In the genomic region with DNA sequence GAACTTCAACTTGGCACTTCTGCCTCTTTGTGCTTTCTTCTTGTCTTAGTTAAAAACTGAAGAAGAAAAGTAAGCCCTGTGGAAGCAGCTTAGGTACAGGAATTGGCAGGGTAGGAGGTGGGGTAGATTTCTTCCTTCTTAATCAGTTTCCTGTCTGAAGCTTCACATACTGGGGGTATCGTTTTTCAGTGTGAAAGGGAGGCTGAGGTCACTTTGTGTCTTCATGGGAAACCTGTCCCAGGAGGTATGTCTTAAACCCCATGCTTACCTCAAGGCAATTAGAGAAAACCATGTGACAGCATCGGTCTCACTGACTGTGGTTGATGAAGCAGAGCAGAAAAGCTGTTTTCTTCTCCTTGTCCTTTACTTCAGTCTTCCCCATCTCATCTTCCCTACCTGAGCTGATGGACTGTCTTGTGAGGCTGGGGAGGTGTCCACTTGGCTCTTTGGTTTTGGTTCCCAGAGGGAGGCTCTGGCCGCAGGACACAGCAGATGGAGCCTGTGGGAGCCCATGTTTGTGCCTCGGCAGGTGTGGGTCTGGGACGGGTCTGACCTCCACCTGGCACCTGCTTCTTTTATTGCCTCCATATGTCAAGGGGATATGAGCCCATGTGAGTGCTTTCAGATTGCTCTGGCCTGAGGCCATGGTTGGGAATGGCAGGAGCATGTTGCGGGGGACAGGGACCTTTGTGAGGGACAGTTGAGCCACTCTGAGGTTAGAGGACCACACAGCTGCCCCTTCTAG, we compare ENCODE assay signal across 18 cellular contexts. TPM values are rescaled to one million over a fixed set of nuclear protein-coding genes. Genes with fewer than 3 reads are reported as not detected.
A peak's percentile ranks its signal among the peaks of the same experiment; 100 is the strongest.
DNase-seq lines count a peak whose midpoint lies in the region; ATAC-seq, FAIRE-seq and TF ChIP-seq lines count a peak whose summit lies in the region.
"Had no signal": no experiment of that assay in that cellular context is flagged by ENCODE, and none has a peak within 500 bp of the region (broad histone marks: within the 10 kb centered on the region; RNA-seq: fewer than 3 reads in every experiment).

No MANE protein-coding gene starts in this region.

- H3K27me3 ChIP-seq in WERI-Rb-1 (ENCODE audit: insufficient read depth, low read depth, severe bottlenecking) (no peaks in the 10 kb centered on the region), osteoblast (ENCODE audit: insufficient read depth, low read length) (peaks cover 5% of the 10 kb centered on the region)

- no peaks in the 10 kb centered on the region for H3K4me1 ChIP-seq in osteoblast (ENCODE audit: insufficient read depth, low read length)
- H3K4me1 ChIP-seq: prostate gland had no signal

- H3K4me3 ChIP-seq in WERI-Rb-1 (ENCODE audit: low read depth, low read length) = no peak overlapping the region; the same call in 1 of the 2 replicates
- no peak overlapping the region for H3K4me3 ChIP-seq in osteoblast (ENCODE audit: insufficient read depth, low read length)
- H3K4me3 ChIP-seq: hepatocyte, prostate gland, smooth muscle cell had no signal

- no peak overlapping the region for H2AFZ ChIP-seq in osteoblast (ENCODE audit: low read length)
- H2AFZ ChIP-seq: hepatocyte had no signal

- H3K4me2 ChIP-seq in osteoblast (ENCODE audit: insufficient read depth, low read length) = no peak overlapping the region
- H3K4me2 ChIP-seq: hepatocyte, smooth muscle cell had no signal

- H3K9me3 ChIP-seq in WERI-Rb-1 (ENCODE audit: severe bottlenecking) = no peaks in the 10 kb centered on the region
- H3K9me3 ChIP-seq in osteoblast (ENCODE audit: low read depth, low read length) = no peaks in the 10 kb centered on the region
- H3K9me3 ChIP-seq: prostate gland had no signal

- H4K20me1 ChIP-seq in osteoblast (ENCODE audit: insufficient read depth, low read length) = no peaks in the 10 kb centered on the region

- no peak for FAIRE-seq in HTR-8/SVneo (lab: Jason Lieb, UNC)
- FAIRE-seq: colon had no signal

- ATAC-seq in stimulated activated naive CD8-positive, alpha-beta T cell treated with anti-CD3 and anti-CD28 coated beads, Interleukin-15, Interleukin-2, amounts not matched to agents 100 U/mL and 50 U/mL, for 24 hours = no peak
- ATAC-seq: Right ventricle myocardium inferior had no signal

- H3K36me3 ChIP-seq in WERI-Rb-1 (no peaks in the 10 kb centered on the region), osteoblast (ENCODE audit: insufficient read depth, low read length) (no peaks in the 10 kb centered on the region)
- H3K36me3 ChIP-seq: prostate gland had no signal

- no peaks in the 10 kb centered on the region for H3K79me2 ChIP-seq in osteoblast (ENCODE audit: insufficient read depth, low read length)
- H3K79me2 ChIP-seq: hepatocyte had no signal

- DNase-seq in H4 (ENCODE audit: low spot score) (peak; percentile 40), NCI-H146 (lab: John Stamatoyannopoulos, UW) (peak; percentile 80), WERI-Rb-1 (peak; percentile 51), left kidney (ENCODE audit: low read depth, low spot score) (peak; percentile 68), osteoblast (ENCODE audit: insufficient read length, low spot score, missing footprints) (no peak), HTR-8/SVneo (ENCODE audit: insufficient read length, low spot score) (no peak)
- no peak for DNase-seq in stimulated activated naive CD8-positive, alpha-beta T cell treated with anti-CD3 and anti-CD28 coated beads, Interleukin-15, Interleukin-2, amounts not matched to agents 100 U/mL and 50 U/mL, for 24 hours
- DNase-seq: activated CD4-positive, alpha-beta T cell treated with anti-CD3 and anti-CD28 coated beads, Interleukin-2, amount 10 ng/mL, durations not matched to agents 7 days and 5 days; activated gamma-delta T cell treated with Interleukin-2 at 50 U/mL for 16 hours; COR-L47; kidney glomerular epithelial cell; NCI-H187 treated with DMSO at 0.1 percent for 48 hours; stimulated activated CD8-positive, alpha-beta memory T cell treated with anti-CD3 and anti-CD28 coated beads, Interleukin-4, amount 100 ng/mL, for 48 hours had no signal

- no peak for TF ChIP-seq CTCF in WERI-Rb-1 (IDR thresholded peaks at IDR 0.05; ENCODE audit: low read depth, low read length)
- TF ChIP-seq CTCF in osteoblast (IDR thresholded peaks at IDR 0.05; ENCODE audit: extremely low read depth, low read depth, low read length) = no peak

- peak overlapping the region; percentile 73 for H3K27ac ChIP-seq in WERI-Rb-1
- no peak overlapping the region for H3K27ac ChIP-seq in osteoblast (ENCODE audit: low read depth, low read length)
- H3K27ac ChIP-seq: hepatocyte had no signal

RNA-seq across cellular contexts. Expression of a gene that starts 47.0 kb away (rescaled TPM):
- 0.02 TPM in 1 of 2 replicates, not detected in the other for total RNA-seq in H4 (2014; rRNA removed; shearing (Covaris generic))
- total RNA-seq in osteoblast = under 0.01 and 0.29 TPM in 2 replicates
- total RNA-seq: activated CD4-positive, alpha-beta T cell treated with anti-CD3 and anti-CD28 coated beads, Interleukin-2, amount 10 ng/mL, durations not matched to agents 7 days and 5 days; smooth muscle cell had no signal

Comparison
In these comparisons a context has a peak if more than half of its experiments do, and no peak if none do; other contexts are left out.
1. DNase-seq: peak in H4 (single experiment), NCI-H146 (single experiment), WERI-Rb-1 (single experiment) and left kidney (single experiment); none in osteoblast (single experiment), stimulated activated naive CD8-positive, alpha-beta T cell treated with anti-CD3 and anti-CD28 coated beads, Interleukin-15, Interleukin-2, amounts not matched to agents 100 U/mL and 50 U/mL, for 24 hours (single experiment) and HTR-8/SVneo (single experiment).